Comparison of ENCODE assay signal across 1 cellular context in the genomic region with DNA sequence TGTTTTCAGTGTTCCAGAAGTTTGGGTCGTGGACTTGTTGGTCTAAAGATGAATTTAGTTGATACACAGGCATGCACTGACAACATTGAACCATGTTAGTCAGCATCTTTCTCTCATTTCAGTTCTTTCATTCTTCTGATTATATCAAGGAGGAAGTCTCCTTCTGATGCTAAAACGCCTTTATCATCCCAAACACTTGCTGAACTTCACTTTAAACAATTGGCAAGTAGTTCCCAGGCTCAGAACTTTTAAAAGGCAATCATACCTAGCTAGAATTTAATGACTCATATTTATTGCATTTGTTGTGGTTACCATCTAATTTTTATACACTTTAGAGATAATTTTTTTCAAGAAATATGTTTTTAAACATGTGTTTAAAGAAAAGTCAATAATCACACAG.
TF ChIP-seq lines count a peak whose summit lies in the region.

No MANE protein-coding gene starts in this region.

TF ChIP-seq in HepG2, 621 proteins besides CTCF, POLR2A, EP300 and RAD21:
- TF ChIP-seq NRL (CRISPR knock-in tag; IDR thresholded peaks at IDR 0.05; ENCODE audit: borderline replicate concordance) (no peak), ZNF792 (CRISPR knock-in tag; IDR thresholded peaks at IDR 0.05) (no peak), BCL3 (CRISPR knock-in tag; IDR thresholded peaks at IDR 0.05) (no peak), GMEB2 (CRISPR knock-in tag; IDR thresholded peaks at IDR 0.05; ENCODE audit: low read depth) (no peak), TSC22D2 (CRISPR knock-in tag; IDR thresholded peaks at IDR 0.05; ENCODE audit: borderline replicate concordance) (no peak), NFIC (IDR thresholded peaks at IDR 0.05; ENCODE audit: low read length) (no peak), SNRNP70 (IDR thresholded peaks at IDR 0.05; ENCODE audit: low read depth, low read length) (no peak), BORCS8-MEF2B (CRISPR knock-in tag; IDR thresholded peaks at IDR 0.05) (no peak), MZF1 (CRISPR knock-in tag; IDR thresholded peaks at IDR 0.05; ENCODE audit: borderline replicate concordance) (no peak), ZNF496 (CRISPR knock-in tag; IDR thresholded peaks at IDR 0.05; ENCODE audit: insufficient replicate concordance) (no peak), ELF4 (CRISPR knock-in tag; IDR thresholded peaks at IDR 0.05; ENCODE audit: borderline replicate concordance) (no peak), TOE1 (CRISPR knock-in tag; IDR thresholded peaks at IDR 0.05) (no peak), FOXK1 (CRISPR knock-in tag; IDR thresholded peaks at IDR 0.05; ENCODE audit: borderline replicate concordance, low read depth) (no peak), ZBTB1 (CRISPR knock-in tag; IDR thresholded peaks at IDR 0.05; ENCODE audit: borderline replicate concordance) (no peak)
